ENCODE assay signal across 1 cellular context in genomic region chr16:88618956-88619667, GRCh38.
TF ChIP-seq lines count a peak whose summit lies in the region.

No MANE protein-coding gene starts in this region.

TF ChIP-seq in WTC11, 78 proteins besides CTCF, POLR2A, EP300 and RAD21 (continued from another document):
- TF ChIP-seq ZMAT4 (CRISPR knock-in tag; IDR thresholded peaks at IDR 0.05) (no peak), PRRX2 (CRISPR knock-in tag; IDR thresholded peaks at IDR 0.05) (no peak), SMAD4 (CRISPR knock-in tag; IDR thresholded peaks at IDR 0.05) (no peak), GABPB1 (CRISPR knock-in tag; IDR thresholded peaks at IDR 0.05) (no peak)
